Comparison of ENCODE assay signal across 9 cellular contexts in genomic region chr3:185929192-185930151, GRCh38. TPM values are rescaled to one million over a fixed set of nuclear protein-coding genes. Genes with fewer than 3 reads are reported as not detected.
DNase-seq lines count a peak whose midpoint lies in the region; ATAC-seq, FAIRE-seq and TF ChIP-seq lines count a peak whose summit lies in the region.
"Had no signal": no experiment of that assay in that cellular context is flagged by ENCODE, and none has a peak within 500 bp of the region (broad histone marks: within the 10 kb centered on the region; RNA-seq: fewer than 3 reads in every experiment).

No MANE protein-coding gene starts in this region.

- peak; percentile 13 for FAIRE-seq in keratinocyte (lab: Jason Lieb, UNC)

- peaks cover 78% of the 10 kb centered on the region for H4K20me1 ChIP-seq in keratinocyte (ENCODE audit: control insufficient read depth, extremely low read depth, insufficient read depth, low read length)

- TF ChIP-seq CTCF in keratinocyte (optimal IDR thresholded peaks at IDR 0.05 in 1 of 3, IDR thresholded peaks at IDR 0.05 in 1 of 3, conservative IDR thresholded peaks at IDR 0.05 in 1 of 3; ENCODE audit: extremely low read depth in 1 of 3, insufficient read depth in 2 of 3, low read length in 3 of 3), result no peak
- TF ChIP-seq CTCF in suprapubic skin (IDR thresholded peaks at IDR 0.05), result no peak

- H3K79me2 ChIP-seq in keratinocyte (ENCODE audit: control insufficient read depth, insufficient read depth, low read length), result peaks cover 100% of the 10 kb centered on the region

- no peak for DNase-seq in activated T-cell treated with anti-CD3 and anti-CD28 coated beads, Interleukin-2, amount 50 U/mL, for 4 hours
- DNase-seq in activated T-cell treated with anti-CD3 and anti-CD28 coated beads for 4 hours (no peak), keratinocyte (ENCODE audit: low read depth, low spot score) (no peak), suprapubic skin (ENCODE audit: low spot score in 2 of 2) (no peak)
- no peak for DNase-seq in activated naive CD8-positive, alpha-beta T cell treated with anti-CD3 and anti-CD28 coated beads, Interleukin-2, amount 50 U/mL, for 24 hours

- dilution Hi-C loops in keratinocyte (cut with MboI; ENCODE audit: extremely low pct_ligation_motif_present, low sequenced_read_pairs), result no loop called here

- peak overlapping the region; percentile 100 for H3K4me3 Mint-ChIP-seq in activated T-cell treated with anti-CD3 and anti-CD28 coated beads, Interleukin-2, amount 50 U/mL, for 4 hours
- peak overlapping the region; percentile 100 for H3K4me3 Mint-ChIP-seq in activated naive CD8-positive, alpha-beta T cell treated with anti-CD3 and anti-CD28 coated beads, Interleukin-2, amount 50 U/mL, for 24 hours

- H3K4me1 ChIP-seq in keratinocyte (ENCODE audit: control insufficient read depth, extremely low read depth, insufficient read depth, low read length) (peaks cover 63% of the 10 kb centered on the region), suprapubic skin (peaks cover 93% of the 10 kb centered on the region)

- no peak overlapping the region for H2AFZ ChIP-seq in keratinocyte (ENCODE audit: control insufficient read depth, low read length)

- no peaks in the 10 kb centered on the region for H3K27me3 Mint-ChIP-seq in activated T-cell treated with anti-CD3 and anti-CD28 coated beads, Interleukin-2, amount 50 U/mL, for 4 hours (ENCODE audit: low read depth)
- no peaks in the 10 kb centered on the region for H3K27me3 Mint-ChIP-seq in activated naive CD8-positive, alpha-beta T cell treated with anti-CD3 and anti-CD28 coated beads, Interleukin-2, amount 50 U/mL, for 24 hours

- TF ChIP-seq EP300 in suprapubic skin (IDR thresholded peaks at IDR 0.05), result no peak

- peak overlapping the region; percentile 70 for H3K27ac Mint-ChIP-seq in activated naive CD8-positive, alpha-beta T cell treated with anti-CD3 and anti-CD28 coated beads, Interleukin-2, amount 50 U/mL, for 24 hours

- peak overlapping the region in 2 of 3 experiments; percentile 0 to 30 for H3K4me3 ChIP-seq in keratinocyte (ENCODE audit: control insufficient read depth in 2 of 3, extremely low read depth in 1 of 3, insufficient read depth in 2 of 3, low read depth in 1 of 3, low read length in 3 of 3)
- H3K4me3 ChIP-seq in suprapubic skin, result peak overlapping the region; percentile 16
- H3K4me3 ChIP-seq: SJSA1 had no signal

- peaks cover 78% of the 10 kb centered on the region for H3K36me3 Mint-ChIP-seq in activated T-cell treated with anti-CD3 and anti-CD28 coated beads, Interleukin-2, amount 50 U/mL, for 4 hours (ENCODE audit: insufficient read depth)
- H3K36me3 Mint-ChIP-seq in activated naive CD8-positive, alpha-beta T cell treated with anti-CD3 and anti-CD28 coated beads, Interleukin-2, amount 50 U/mL, for 24 hours (ENCODE audit: low read depth), result peaks cover 95% of the 10 kb centered on the region

- peaks cover 93% of the 10 kb centered on the region for H3K4me1 Mint-ChIP-seq in activated T-cell treated with anti-CD3 and anti-CD28 coated beads, Interleukin-2, amount 50 U/mL, for 4 hours (ENCODE audit: low read depth)
- peaks cover 95% of the 10 kb centered on the region for H3K4me1 Mint-ChIP-seq in activated naive CD8-positive, alpha-beta T cell treated with anti-CD3 and anti-CD28 coated beads, Interleukin-2, amount 50 U/mL, for 24 hours

- no peaks in the 10 kb centered on the region for H3K9me3 Mint-ChIP-seq in activated T-cell treated with anti-CD3 and anti-CD28 coated beads, Interleukin-2, amount 50 U/mL, for 4 hours
- no peaks in the 10 kb centered on the region for H3K9me3 Mint-ChIP-seq in activated naive CD8-positive, alpha-beta T cell treated with anti-CD3 and anti-CD28 coated beads, Interleukin-2, amount 50 U/mL, for 24 hours

- peak overlapping the region; percentile 90 for H3K4me2 ChIP-seq in keratinocyte (ENCODE audit: control insufficient read depth, extremely low read depth, insufficient read depth, low read depth, low read length)

- H3K36me3 ChIP-seq in keratinocyte (ENCODE audit: control insufficient read depth in 2 of 2, extremely low read depth in 1 of 2, insufficient read depth in 2 of 2, low read length in 2 of 2), result peaks cover 11 to 48% of the 10 kb centered on the region in 2 experiments
- peaks cover 20% of the 10 kb centered on the region for H3K36me3 ChIP-seq in suprapubic skin

- H3K9ac ChIP-seq in keratinocyte (ENCODE audit: control insufficient read depth, extremely low read depth, insufficient read depth, low read length), result peak overlapping the region; percentile 30

- no peak for TF ChIP-seq POLR2A in suprapubic skin (IDR thresholded peaks at IDR 0.05)

- H3K27ac ChIP-seq in keratinocyte (ENCODE audit: control insufficient read depth, insufficient read depth, low read length) (peak overlapping the region; percentile 48), suprapubic skin (no peak overlapping the region)
- H3K27ac ChIP-seq: SJSA1 had no signal

- 12% methylated on average over 3 of the region's 3 CpGs for WGBS in suprapubic skin

- peaks cover 6% of the 10 kb centered on the region for H3K9me1 ChIP-seq in keratinocyte (ENCODE audit: control insufficient read depth, extremely low read depth, insufficient read depth, low read length)

- peak; percentile 9 to 29 for ATAC-seq in activated T-cell treated with anti-CD3 and anti-CD28 coated beads, Interleukin-2, amount 50 U/mL, for 4 hours
- ATAC-seq in activated naive CD8-positive, alpha-beta T cell treated with anti-CD3 and anti-CD28 coated beads, Interleukin-2, amount 50 U/mL, for 24 hours, result peak; percentile 53
- ATAC-seq in HG03354 (IDR thresholded peaks at IDR 0.05; ENCODE audit: poor library complexity, severe bottlenecking, unreplicated experiment) (no peak), GM18868 (IDR thresholded peaks at IDR 0.05; ENCODE audit: unreplicated experiment) (no peak), HG03520 (IDR thresholded peaks at IDR 0.05; ENCODE audit: unreplicated experiment) (no peak)

- no peaks in the 10 kb centered on the region for H3K9me3 ChIP-seq in keratinocyte (ENCODE audit: control insufficient read depth, low read depth, low read length)
- H3K9me3 ChIP-seq in suprapubic skin, result no peaks in the 10 kb centered on the region
- H3K9me3 ChIP-seq: SJSA1 had no signal

- H3K27me3 ChIP-seq in keratinocyte (ENCODE audit: control insufficient read depth, extremely low read depth, insufficient read depth, low read length), result no peaks in the 10 kb centered on the region
- no peaks in the 10 kb centered on the region for H3K27me3 ChIP-seq in suprapubic skin
- H3K27me3 ChIP-seq: SJSA1 had no signal

RNA-seq across cellular contexts. Expression of gene TRA2B, which starts 8.3 kb away (rescaled TPM):
- 100 to 1,000 TPM; 348 to 373 (median 355) TPM for total RNA-seq in activated T-cell treated with anti-CD3 and anti-CD28 coated beads, Interleukin-2, amount 50 U/mL, for 4 hours
- 105 to 195 TPM (median 132 TPM) in 3 replicates for polyA plus RNA-seq in keratinocyte
- polyA plus RNA-seq in keratinocyte (2011; ENCODE audit: low read depth), result 73.7 TPM
- 65.1 and 101 TPM in 2 replicates for polyA plus RNA-seq in keratinocyte (2011; cell fraction: cytosol; rRNA removed)
- polyA plus RNA-seq in keratinocyte (2011; cell fraction: nucleus; rRNA removed), result 75.4 and 116 TPM in 2 replicates
- polyA plus RNA-seq in keratinocyte (2012; ENCODE audit: low replicate concordance), result 48.2 and 132 TPM in 2 replicates
- 70.9 to 176 TPM (median 145 TPM) in 3 replicates for polyA minus RNA-seq in keratinocyte
- polyA minus RNA-seq in keratinocyte (2011; cell fraction: cytosol; rRNA and poly(A)+ RNA removed), result 296 TPM
- 77.1 and 106 TPM in 2 replicates for polyA minus RNA-seq in keratinocyte (2011; cell fraction: nucleus; rRNA and poly(A)+ RNA removed)
- total RNA-seq in suprapubic skin, result 100 to 1,000 TPM; 149 to 410 (median 231) TPM

Comparison
In these comparisons a context has a peak if more than half of its experiments do, and no peak if none do; other contexts are left out.
1. ATAC-seq: peak in activated T-cell treated with anti-CD3 and anti-CD28 coated beads, Interleukin-2, amount 50 U/mL, for 4 hours (2 of 2) and activated naive CD8-positive, alpha-beta T cell treated with anti-CD3 and anti-CD28 coated beads, Interleukin-2, amount 50 U/mL, for 24 hours (single experiment); none in HG03354 (single experiment), GM18868 (single experiment) and HG03520 (single experiment).